Comparison of ENCODE assay signal across 23 cellular contexts in the genomic region with DNA sequence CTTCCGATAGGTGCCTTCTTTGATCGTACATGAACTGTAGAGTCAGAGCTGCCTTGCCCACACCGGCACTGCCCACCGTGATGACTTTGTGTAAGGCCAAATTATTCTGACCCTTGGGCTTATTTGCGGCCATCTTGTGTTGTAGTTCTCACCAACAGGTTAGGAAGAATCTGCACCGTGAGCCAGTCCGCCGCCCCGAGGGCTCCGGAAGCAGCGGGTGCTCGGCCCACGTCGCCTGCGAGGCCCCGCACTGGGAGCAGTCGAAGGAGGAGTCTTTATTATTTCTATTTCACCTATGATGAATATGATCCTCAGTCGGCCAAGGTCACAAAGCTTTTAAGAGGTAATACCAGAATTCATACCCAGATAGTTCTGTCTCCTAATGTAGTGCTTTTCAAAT.
A peak's percentile ranks its signal among the peaks of the same experiment; 100 is the strongest.
DNase-seq lines count a peak whose midpoint lies in the region; ATAC-seq, FAIRE-seq and TF ChIP-seq lines count a peak whose summit lies in the region.
"Had no signal": no experiment of that assay in that cellular context is flagged by ENCODE, and none has a peak within 500 bp of the region (broad histone marks: within the 10 kb centered on the region; RNA-seq: fewer than 3 reads in every experiment).

No MANE protein-coding gene starts in this region.

- TF ChIP-seq CTCF in IMR-90 (conservative IDR thresholded peaks at IDR 0.05; ENCODE audit: low read depth, low read length): no peak
- no peak for TF ChIP-seq CTCF in kidney (IDR thresholded peaks at IDR 0.05; ENCODE audit: borderline replicate concordance, extremely low read depth, insufficient read depth)
- no peak for TF ChIP-seq CTCF in suprapubic skin (IDR thresholded peaks at IDR 0.05)

- H3K9ac ChIP-seq in IMR-90 (ENCODE audit: low read depth, low read length) (no peak overlapping the region), kidney (ENCODE audit: low read length in 2 of 2) (no peak overlapping the region), trophoblast cell (ENCODE audit: low read length) (no peak overlapping the region)
- H3K9ac ChIP-seq: BLaER1 treated with 17β-estradiol and CSF1 and Interleukin-3, amounts not matched to agents 10 nM and 100 nM had no signal

- H3K18ac ChIP-seq in IMR-90 (ENCODE audit: low read depth, low read length) (no peak overlapping the region), trophoblast cell (ENCODE audit: low read length) (peak overlapping the region; percentile 72)

- no peak overlapping the region for H3K23ac ChIP-seq in IMR-90 (ENCODE audit: low read depth, low read length)
- no peak overlapping the region for H3K23ac ChIP-seq in trophoblast cell (ENCODE audit: low read length)

- H2BK15ac ChIP-seq in IMR-90 (ENCODE audit: low read depth, low read length): no peak overlapping the region

- no peaks in the 10 kb centered on the region for H3K36me3 ChIP-seq in IMR-90 (ENCODE audit: control insufficient read depth, insufficient read depth, low read length)
- H3K36me3 ChIP-seq in kidney (ENCODE audit: control insufficient read depth in 1 of 2, insufficient read depth in 2 of 2, low read length in 2 of 2): no peaks in the 10 kb centered on the region
- H3K36me3 ChIP-seq in trophoblast cell (ENCODE audit: control insufficient read depth in 1 of 2, insufficient read depth in 2 of 2, low read length in 2 of 2): no peaks in the 10 kb centered on the region
- H3K36me3 ChIP-seq in suprapubic skin: no peaks in the 10 kb centered on the region
- H3K36me3 ChIP-seq: BE2C had no signal

- H4K12ac ChIP-seq in trophoblast cell (ENCODE audit: low read depth, low read length): no peak overlapping the region

- H2AK5ac ChIP-seq in IMR-90 (ENCODE audit: low read depth, low read length) (no peak overlapping the region), trophoblast cell (ENCODE audit: low read length) (peak overlapping the region; percentile 75)

- no peaks in the 10 kb centered on the region for H3K9me1 ChIP-seq in IMR-90 (ENCODE audit: insufficient read depth, low read length)

- POLR2A ChIA-PET in IMR-90 (lab: Charles Lee; ENCODE audit: unreplicated experiment): no interaction called here

- CTCF ChIA-PET in IMR-90 (lab: Yijun Ruan, JAX): no interaction called here

- H4K8ac ChIP-seq in IMR-90 (ENCODE audit: low read depth in 2 of 2, low read length in 2 of 2) (no peak overlapping the region), trophoblast cell (ENCODE audit: low read depth, low read length) (peak overlapping the region; percentile 66)

- H3K14ac ChIP-seq in IMR-90 (replicated peaks; ENCODE audit: low read depth, low read length) (no peak overlapping the region; the same call in 1 of the 2 replicates), trophoblast cell (ENCODE audit: low read length) (peak overlapping the region; percentile 7)

- TF ChIP-seq POLR2A in IMR-90 (IDR thresholded peaks at IDR 0.05; ENCODE audit: low read depth, low read length) (no peak), suprapubic skin (IDR thresholded peaks at IDR 0.05) (no peak)

- 0 out of 2 replicates have a peak overlapping the region, but pooled peaks have one; percentile 63 for H2BK20ac ChIP-seq in IMR-90 (ENCODE audit: low read depth, low read length)

- intact Hi-C loops in IMR-90 (cut with micrococcal nuclease) (no loop called here), kidney (cut with DNase I) (no loop called here)

- H2AK9ac ChIP-seq in IMR-90 (replicated peaks; ENCODE audit: low read depth, low read length, poor library complexity): no peak overlapping the region

- no peak for ATAC-seq in IMR-90 (ENCODE audit: low read depth)
- ATAC-seq: A549 had no signal

- in situ Hi-C loops in IMR-90 (cut with MboI; ENCODE audit: low sequenced_read_pairs): no loop called here

- TF ChIP-seq EP300 in suprapubic skin (IDR thresholded peaks at IDR 0.05): no peak

- H2BK5ac ChIP-seq in IMR-90 (ENCODE audit: low read depth, low read length, poor library complexity, severe bottlenecking) (no peak overlapping the region), trophoblast cell (ENCODE audit: low read depth, low read length, poor library complexity) (peak overlapping the region; percentile 1)

- no peak overlapping the region for H4K5ac ChIP-seq in IMR-90 (ENCODE audit: low read depth, low read length)

- 100% methylated on average over 1 of the region's 18 CpGs; no CpG with 5 or more reads in 1 of the 2 experiments for WGBS in IMR-90 (ENCODE audit: extremely low coverage in 2 of 2, insufficient read length in 1 of 2), 2 experiments
- WGBS in trophoblast cell (ENCODE audit: extremely low coverage, insufficient coverage, insufficient read length): no CpG with 5 or more reads among the region's 18 CpGs
- WGBS in suprapubic skin: 95% methylated on average over 18 of the region's 18 CpGs

- H3K27ac ChIP-seq in IMR-90 (ENCODE audit: insufficient read depth, low read length) (no peak overlapping the region), kidney (ENCODE audit: low read depth in 2 of 2, low read length in 2 of 2) (no peak overlapping the region), trophoblast cell (ENCODE audit: low read depth, low read length) (peak overlapping the region; percentile 24), suprapubic skin (no peak overlapping the region)
- H3K27ac ChIP-seq: A549; BLaER1 treated with 17β-estradiol and CSF1 and Interleukin-3, amounts not matched to agents 10 nM and 100 nM had no signal

- no peaks in the 10 kb centered on the region for H4K20me1 ChIP-seq in IMR-90 (ENCODE audit: insufficient read depth, low read length)
- H4K20me1 ChIP-seq: BLaER1 treated with 17β-estradiol and CSF1 and Interleukin-3, amounts not matched to agents 10 nM and 100 nM had no signal

- FAIRE-seq in kidney (lab: Jason Lieb, UNC): no peak
- FAIRE-seq: A549, D721Med, GM12891, GM18507 had no signal

- H3K79me1 ChIP-seq in IMR-90 (ENCODE audit: low read depth in 1 of 2, low read length in 2 of 2): no peaks in the 10 kb centered on the region
- H3K79me1 ChIP-seq in trophoblast cell (ENCODE audit: low read length): no peaks in the 10 kb centered on the region

- H2BK120ac ChIP-seq in IMR-90 (ENCODE audit: low read depth, low read length): no peak overlapping the region
- no peak overlapping the region for H2BK120ac ChIP-seq in trophoblast cell (ENCODE audit: insufficient read depth, low read length, poor library complexity)

- dilution Hi-C loops in IMR-90 (cut with HindIII; ENCODE audit: low sequenced_read_pairs, unreplicated experiment): no loop called here

- DNase-seq in IMR-90 (no peak), kidney (peak; percentile 33), trophoblast cell (peak in 1 of 2 donors; percentile 3), UCSD-AML1 (lab: John Stamatoyannopoulos, UW; ENCODE audit: unreplicated experiment) (no peak), DMS79 (lab: John Stamatoyannopoulos, UW) (no peak), suprapubic skin (ENCODE audit: low spot score in 2 of 2) (no peak)
- DNase-seq: 8988T; ACHN; AML-193; BE2C; CD4-positive, alpha-beta T cell; CD8-positive, alpha-beta memory T cell; DMS 273 treated with DMSO at 0.1 percent for 48 hours; DMS79 treated with DMSO at 0.1 percent for 48 hours; GF-D8; GOT3; H7; HCEC 1CT had no signal

- H4K91ac ChIP-seq in IMR-90 (ENCODE audit: insufficient read depth, low read depth, low read length) (no peak overlapping the region), trophoblast cell (ENCODE audit: low read depth, low read length) (peak overlapping the region; percentile 69)

- H3K79me2 ChIP-seq in trophoblast cell (ENCODE audit: control insufficient read depth, insufficient read depth, low read length, poor library complexity): no peaks in the 10 kb centered on the region

- H2AFZ ChIP-seq in IMR-90 (replicated peaks; ENCODE audit: low read length, poor library complexity) (no peak overlapping the region), trophoblast cell (ENCODE audit: insufficient read depth, low read length, poor library complexity) (no peak overlapping the region)

- H3K27me3 ChIP-seq in IMR-90 (ENCODE audit: control insufficient read depth, insufficient read depth, low read length): no peaks in the 10 kb centered on the region
- H3K27me3 ChIP-seq in trophoblast cell (ENCODE audit: insufficient read depth, low read length): no peaks in the 10 kb centered on the region
- H3K27me3 ChIP-seq in suprapubic skin: no peaks in the 10 kb centered on the region
- H3K27me3 ChIP-seq: BE2C; BLaER1 treated with 17β-estradiol and CSF1 and Interleukin-3, amounts not matched to agents 10 nM and 100 nM had no signal

- H3K56ac ChIP-seq in IMR-90 (ENCODE audit: extremely low read depth, insufficient read depth, low read length): no peak overlapping the region

- H3K4me2 ChIP-seq in IMR-90 (ENCODE audit: low read depth, low read length) (no peak overlapping the region), trophoblast cell (ENCODE audit: low read length) (no peak overlapping the region)
- H3K4me2 ChIP-seq: A549; BLaER1 treated with 17β-estradiol and CSF1 and Interleukin-3, amounts not matched to agents 10 nM and 100 nM had no signal

- H3K4me3 ChIP-seq in IMR-90 (ENCODE audit: insufficient read depth, low read depth, low read length) (no peak overlapping the region), kidney (ENCODE audit: low read length in 2 of 2) (no peak overlapping the region), trophoblast cell (ENCODE audit: low read depth, low read length) (no peak overlapping the region), suprapubic skin (no peak overlapping the region)
- H3K4me3 ChIP-seq: A549; BLaER1 treated with 17β-estradiol and CSF1 and Interleukin-3, amounts not matched to agents 10 nM and 100 nM had no signal

- H3K4ac ChIP-seq in IMR-90 (ENCODE audit: low read depth, low read length): no peak overlapping the region
- H3K4ac ChIP-seq in trophoblast cell (ENCODE audit: low read depth, low read length): no peak overlapping the region

- BruUV-seq in IMR-90 (replicated peaks; lab: Mats Ljungman, UMichigan): no TSS peak

- no peak for TF ChIP-seq RAD21 in IMR-90 (IDR thresholded peaks at IDR 0.05; ENCODE audit: low read length)

- 0 out of 2 replicates have a peak, but pooled peaks cover 2% of the 10 kb centered on the region for H3K9me3 ChIP-seq in IMR-90 (ENCODE audit: control insufficient read depth, insufficient read depth, low read length)
- H3K9me3 ChIP-seq in kidney (ENCODE audit: control insufficient read depth in 1 of 2, low read length in 2 of 2): peaks cover 0 to 3% of the 10 kb centered on the region in 2 donors
- H3K9me3 ChIP-seq in trophoblast cell (ENCODE audit: insufficient read depth, low read depth, low read length): no peaks in the 10 kb centered on the region
- no peaks in the 10 kb centered on the region for H3K9me3 ChIP-seq in suprapubic skin

- peak overlapping the region; percentile 88 for H2BK12ac ChIP-seq in trophoblast cell (ENCODE audit: low read length)

- H3K4me1 ChIP-seq in IMR-90 (ENCODE audit: control insufficient read depth, insufficient read depth, low read length) (no peaks in the 10 kb centered on the region), kidney (ENCODE audit: control insufficient read depth in 1 of 2, insufficient read depth in 1 of 2, low read depth in 1 of 2, low read length in 2 of 2) (no peaks in the 10 kb centered on the region), trophoblast cell (ENCODE audit: control insufficient read depth in 1 of 2, insufficient read depth in 2 of 2, low read length in 2 of 2) (peaks cover 2 to 3% of the 10 kb centered on the region in 2 experiments), suprapubic skin (no peaks in the 10 kb centered on the region)
- H3K4me1 ChIP-seq: A549, BE2C had no signal

TF ChIP-seq in IMR-90, 13 proteins besides CTCF, POLR2A, EP300 and RAD21 (continues in another document):
- TF ChIP-seq FOS (IDR thresholded peaks at IDR 0.05; ENCODE audit: low read depth, low read length): no peak
